ENCODE assay signal across 20 cellular contexts in the genomic region with DNA sequence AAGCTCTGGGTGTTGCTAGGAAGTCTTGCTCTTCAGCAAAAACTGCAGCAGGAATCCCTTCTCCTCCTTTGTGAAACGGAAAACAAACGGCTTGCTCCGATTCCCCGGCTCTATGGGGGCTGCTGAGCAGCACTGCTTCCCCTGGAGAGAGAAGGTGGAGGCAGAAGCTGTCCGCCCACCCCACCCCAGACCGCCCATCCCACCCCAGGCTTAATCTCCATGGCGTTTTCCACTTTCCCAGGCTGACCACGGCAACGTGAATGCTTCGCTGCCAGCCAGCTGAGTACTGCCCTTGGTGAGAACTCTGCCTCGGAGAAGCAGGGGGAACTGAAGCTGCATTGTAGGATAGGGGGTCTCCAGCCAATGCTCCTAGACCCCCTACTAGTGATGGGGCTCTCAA.
DNase-seq lines count a peak whose midpoint lies in the region; ATAC-seq and TF ChIP-seq lines count a peak whose summit lies in the region.
"Had no signal": no experiment of that assay in that cellular context is flagged by ENCODE, and none has a peak within 500 bp of the region (broad histone marks: within the 10 kb centered on the region; RNA-seq: fewer than 3 reads in every experiment).

No MANE protein-coding gene starts in this region.

- dilution Hi-C loops in mammary epithelial cell (cut with HindIII; ENCODE audit: low sequenced_read_pairs) = loop anchor here (5.0 kb wide), 1 partner anchor 68 kb away; no protein-coding TSS in a partner anchor

- no peak overlapping the region for H2AFZ ChIP-seq in mammary epithelial cell (ENCODE audit: low read depth, low read length)

- H3K4me3 ChIP-seq in breast epithelium (peak overlapping the region in 1 of 3 donors; percentile 22), mammary epithelial cell (replicated peaks in 1 of 3; ENCODE audit: insufficient read depth in 1 of 3, low read depth in 2 of 3, low read length in 3 of 3) (no peak overlapping the region), vagina (no peak overlapping the region), mucosa of descending colon (no peak overlapping the region)
- H3K4me3 ChIP-seq: heart left ventricle had no signal

- H3K4me2 ChIP-seq in mammary epithelial cell (ENCODE audit: insufficient read depth, low read depth, low read length) = no peak overlapping the region
- H3K4me2 ChIP-seq: KMS-11 had no signal

- H3K4me1 ChIP-seq in breast epithelium = peaks cover 20 to 27% of the 10 kb centered on the region in 2 donors
- no peaks in the 10 kb centered on the region for H3K4me1 ChIP-seq in mammary epithelial cell (ENCODE audit: insufficient read depth, low read length)
- peaks cover 80% of the 10 kb centered on the region for H3K4me1 ChIP-seq in vagina
- peaks cover 62% of the 10 kb centered on the region for H3K4me1 ChIP-seq in mucosa of descending colon (ENCODE audit: low read depth)

- intact Hi-C loops in breast epithelium (cut with DNase I; ENCODE audit: low total_unique reads) (loop anchor here (1.0 to 5.0 kb wide), 2 partner anchors 29 to 1438 kb away; no protein-coding TSS in a partner anchor), mammary epithelial cell (cut with micrococcal nuclease) (no loop called here), vagina (cut with DNase I) (no loop called here), mucosa of descending colon (cut with DNase I, micrococcal nuclease) (no loop called here)

- CTCF ChIA-PET in mammary epithelial cell (lab: Charles Lee; ENCODE audit: low non-redundant PET) = interaction anchor here (0.7 kb wide), 1 partner anchor 86 kb away, joined by 3 read pairs; no protein-coding TSS in a partner anchor

- no peaks in the 10 kb centered on the region for H4K20me1 ChIP-seq in mammary epithelial cell (ENCODE audit: insufficient read depth, low read length)

- DNase-seq in breast epithelium (ENCODE audit: low spot score in 2 of 2) (no peak), mammary epithelial cell (no peak), T-helper 17 cell (no peak), midbrain (lab: John Stamatoyannopoulos, UW) (peak; percentile 21), vagina (ENCODE audit: extremely low spot score in 2 of 2) (no peak), NCI-H2171 (lab: John Stamatoyannopoulos, UW) (no peak), mucosa of descending colon (no peak)
- DNase-seq: activated CD4-positive, alpha-beta T cell treated with anti-CD3 and anti-CD28 coated beads, Interleukin-2, amount 50 U/mL, for 1 hour; activated naive CD4-positive, alpha-beta T cell treated with anti-CD3 and anti-CD28 coated beads, Interleukin-2, amount 50 U/mL, for 16 hours; CD8-positive, alpha-beta T cell; DMS153; GDM1; heart left ventricle; NCI-H187; NCI-H226; NCI-H82; right cardiac atrium; Right ventricle myocardium superior had no signal

- ATAC-seq in T-helper 17 cell = no peak
- ATAC-seq in GM21360 (IDR thresholded peaks at IDR 0.05; ENCODE audit: unreplicated experiment) = no peak
- ATAC-seq in mucosa of descending colon = no peak
- ATAC-seq: CD8-positive, alpha-beta T cell; heart left ventricle; right cardiac atrium had no signal

- H3K36me3 ChIP-seq in breast epithelium (no peaks in the 10 kb centered on the region), mammary epithelial cell (ENCODE audit: insufficient read depth, low read length) (no peaks in the 10 kb centered on the region), vagina (no peaks in the 10 kb centered on the region), mucosa of descending colon (ENCODE audit: low read depth) (no peaks in the 10 kb centered on the region)
- H3K36me3 ChIP-seq: heart left ventricle had no signal

- H3K27me3 ChIP-seq in breast epithelium (no peaks in the 10 kb centered on the region), mammary epithelial cell (ENCODE audit: insufficient read depth, low read length) (peaks cover 7% of the 10 kb centered on the region), vagina (no peaks in the 10 kb centered on the region)
- H3K27me3 ChIP-seq: heart left ventricle had no signal

- TF ChIP-seq POLR2A in breast epithelium (IDR thresholded peaks at IDR 0.05) (no peak), vagina (IDR thresholded peaks at IDR 0.05) (no peak)

- H3K79me2 ChIP-seq in mammary epithelial cell (ENCODE audit: insufficient read depth, low read length) = no peaks in the 10 kb centered on the region

- in situ Hi-C loops in mammary epithelial cell (cut with MboI; ENCODE audit: low sequenced_read_pairs in 2 of 2) = no loop called here

- peaks cover 12% of the 10 kb centered on the region for H3K36me3 Mint-ChIP-seq in T-helper 17 cell (ENCODE audit: low read depth)

- H3K9me3 ChIP-seq in breast epithelium (no peaks in the 10 kb centered on the region), mammary epithelial cell (replicated peaks; ENCODE audit: insufficient read depth, low read length) (no peaks in the 10 kb centered on the region), T-helper 17 cell (ENCODE audit: control insufficient read depth, low read length, poor library complexity, severe bottlenecking) (no peaks in the 10 kb centered on the region), vagina (no peaks in the 10 kb centered on the region), mucosa of descending colon (no peaks in the 10 kb centered on the region)
- H3K9me3 ChIP-seq: heart left ventricle had no signal

- peaks cover 61% of the 10 kb centered on the region for H3K4me1 Mint-ChIP-seq in T-helper 17 cell

- H3K4me3 Mint-ChIP-seq in T-helper 17 cell = no peak overlapping the region
- H3K4me3 Mint-ChIP-seq: CD8-positive, alpha-beta T cell had no signal

- peak overlapping the region; percentile 93 to 97 for H3K27ac ChIP-seq in breast epithelium
- H3K27ac ChIP-seq in mammary epithelial cell (ENCODE audit: insufficient read depth, low read depth, low read length) = no peak overlapping the region
- peak overlapping the region; percentile 85 for H3K27ac ChIP-seq in vagina
- H3K27ac ChIP-seq: heart left ventricle, KMS-11 had no signal

- WGBS in mammary epithelial cell (ENCODE audit: low coverage, missing lambda C conversion rate) = 59% methylated on average over 5 of the region's 11 CpGs

- peak overlapping the region; percentile 69 for H3K27ac Mint-ChIP-seq in T-helper 17 cell

- no TSS peak for BruUV-seq in mammary epithelial cell (replicated peaks; lab: Mats Ljungman, UMichigan)

- no peak for TF ChIP-seq CTCF in breast epithelium (IDR thresholded peaks at IDR 0.05)
- TF ChIP-seq CTCF in mammary epithelial cell (conservative IDR thresholded peaks at IDR 0.05 in 1 of 2, IDR thresholded peaks at IDR 0.05 in 1 of 2; ENCODE audit: extremely low read depth in 1 of 2, insufficient read depth in 1 of 2, low read depth in 1 of 2, low read length in 2 of 2) = no peak
- no peak for TF ChIP-seq CTCF in vagina (IDR thresholded peaks at IDR 0.05)
- no peak for TF ChIP-seq CTCF in mucosa of descending colon (IDR thresholded peaks at IDR 0.05)

- no peaks in the 10 kb centered on the region for H3K27me3 Mint-ChIP-seq in T-helper 17 cell

- H3K9ac ChIP-seq in mammary epithelial cell (ENCODE audit: insufficient read depth, low read length) = no peak overlapping the region
- H3K9ac ChIP-seq: KMS-11 had no signal
